Comparison of ENCODE assay signal across 25 cellular contexts in the genomic region with DNA sequence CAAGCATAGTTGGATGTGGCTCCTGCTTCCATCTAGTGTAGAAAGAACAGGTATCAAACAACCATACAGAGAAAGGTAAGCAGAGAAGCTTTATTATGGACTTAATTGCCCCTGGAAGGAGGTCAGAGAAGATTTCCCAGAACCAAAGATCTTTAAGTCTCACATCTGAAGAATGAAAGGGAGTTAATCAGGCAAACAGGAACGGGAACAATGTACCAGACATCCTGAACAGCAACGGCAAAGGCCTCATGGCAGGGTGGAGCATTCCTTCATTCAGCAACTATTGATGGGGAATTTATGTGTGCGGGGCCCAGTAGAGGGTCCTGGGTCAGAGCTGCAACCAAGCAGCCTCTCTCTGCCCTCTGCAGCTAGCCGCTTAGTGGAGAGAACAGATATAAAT.
"Had no signal": no experiment of that assay in that cellular context is flagged by ENCODE, and none has a peak within 500 bp of the region (broad histone marks: within the 10 kb centered on the region; RNA-seq: fewer than 3 reads in every experiment).

No MANE protein-coding gene starts in this region.

- H3K4me3 Mint-ChIP-seq: activated naive CD8-positive, alpha-beta T cell treated with anti-CD3 and anti-CD28 coated beads for 36 hours; immature natural killer cell; memory B cell; natural killer cell; stimulated activated naive B cell treated with anti-CD40 and anti-IgM and Interleukin-4, amounts not matched to agents 10 μg/mL and 1 μg/mL and 100 μg/mL, for 72 hours; type B pancreatic cell had no signal

- H3K36me3 ChIP-seq: adrenal gland, sigmoid colon had no signal

- H3K27me3 ChIP-seq: adrenal gland, esophagus squamous epithelium, sigmoid colon, stomach, testis had no signal

- H3K4me1 ChIP-seq: sigmoid colon had no signal

- ATAC-seq: left colon; natural killer cell; stimulated activated naive B cell treated with anti-CD40 and anti-IgM and Interleukin-4, amounts not matched to agents 10 μg/mL and 1 μg/mL and 100 μg/mL, for 72 hours had no signal

- H3K27ac Mint-ChIP-seq: activated naive CD8-positive, alpha-beta T cell treated with anti-CD3 and anti-CD28 coated beads for 36 hours; immature natural killer cell; memory B cell; natural killer cell; stimulated activated naive B cell treated with anti-CD40 and anti-IgM and Interleukin-4, amounts not matched to agents 10 μg/mL and 1 μg/mL and 100 μg/mL, for 72 hours; type B pancreatic cell had no signal

- DNase-seq: activated CD4-positive, alpha-beta T cell treated with anti-CD3 and anti-CD28 coated beads for 4 hours; activated CD4-positive, alpha-beta T cell treated with anti-CD3 and anti-CD28 coated beads, Interleukin-2, amount 50 U/mL, for 4 hours; activated CD4-positive, CD25-positive, alpha-beta regulatory T cell; activated effector memory CD4-positive, alpha-beta T cell treated with Interleukin-2 at 50 U/mL for 16 hours; activated naive CD4-positive, alpha-beta T cell treated with Interleukin-2 at 50 U/mL for 16 hours; activated naive CD8-positive, alpha-beta T cell treated with anti-CD3 and anti-CD28 coated beads for 36 hours; adrenal gland; caudate nucleus; esophagus squamous epithelium; glutamatergic neuron; hypothalamus; immature natural killer cell; kidney; left colon; natural killer cell; sigmoid colon; stimulated activated CD4-positive, alpha-beta T cell treated with anti-CD3 and anti-CD28 coated beads, Interleukin-15, amount 100 ng/mL, for 24 hours; stimulated activated CD4-positive, alpha-beta T cell treated with anti-CD3 and anti-CD28 coated beads, Interleukin-2, amount 100 ng/mL, for 24 hours; stimulated activated naive B cell treated with anti-CD40 and anti-IgM and Interleukin-4, amounts not matched to agents 10 μg/mL and 1 μg/mL and 100 μg/mL, for 72 hours; stomach; testis had no signal

- H3K9me3 ChIP-seq: adrenal gland, esophagus squamous epithelium, sigmoid colon, stomach, testis had no signal

- H3K9me3 Mint-ChIP-seq: activated naive CD8-positive, alpha-beta T cell treated with anti-CD3 and anti-CD28 coated beads for 36 hours; immature natural killer cell; natural killer cell; stimulated activated naive B cell treated with anti-CD40 and anti-IgM and Interleukin-4, amounts not matched to agents 10 μg/mL and 1 μg/mL and 100 μg/mL, for 72 hours; type B pancreatic cell had no signal

- H3K27me3 Mint-ChIP-seq: memory B cell, type B pancreatic cell had no signal

- H3K36me3 Mint-ChIP-seq: activated naive CD8-positive, alpha-beta T cell treated with anti-CD3 and anti-CD28 coated beads for 36 hours; immature natural killer cell; memory B cell; natural killer cell; stimulated activated naive B cell treated with anti-CD40 and anti-IgM and Interleukin-4, amounts not matched to agents 10 μg/mL and 1 μg/mL and 100 μg/mL, for 72 hours had no signal

- H3K4me3 ChIP-seq: adrenal gland, esophagus squamous epithelium, sigmoid colon, SK-N-MC, stomach, testis had no signal

- H3K4me1 Mint-ChIP-seq: activated naive CD8-positive, alpha-beta T cell treated with anti-CD3 and anti-CD28 coated beads for 36 hours; immature natural killer cell; memory B cell; natural killer cell; stimulated activated naive B cell treated with anti-CD40 and anti-IgM and Interleukin-4, amounts not matched to agents 10 μg/mL and 1 μg/mL and 100 μg/mL, for 72 hours had no signal

- H3K27ac ChIP-seq: adrenal gland, epithelial cell of prostate, esophagus squamous epithelium, sigmoid colon, SK-N-MC, stomach had no signal
